ENCODE assay signal across 33 cellular contexts in genomic region chr2:102927854-102928267, GRCh38.
"Had no signal": no experiment of that assay in that cellular context is flagged by ENCODE, and none has a peak within 500 bp of the region (broad histone marks: within the 10 kb centered on the region; RNA-seq: fewer than 3 reads in every experiment).

No MANE protein-coding gene starts in this region.

- H3K4me1 ChIP-seq: adrenal gland, body of pancreas, breast epithelium had no signal

- ATAC-seq: activated CD8-positive, alpha-beta T cell treated with anti-CD3 and anti-CD28 coated beads for 36 hours; activated naive CD4-positive, alpha-beta T cell treated with anti-CD3 and anti-CD28 coated beads, Interleukin-2, amount 50 U/mL, for 72 hours; activated T-cell treated with anti-CD3 and anti-CD28 coated beads, Interleukin-2, amount 50 U/mL, for 4 hours; activated T-cell treated with anti-CD3 and anti-CD28 coated beads, Interleukin-2, amount 50 U/mL, for 72 hours; activated T-helper 17 cell treated with anti-CD3 and anti-CD28 coated beads, Interleukin-2, amount 50 U/mL, for 72 hours; body of pancreas had no signal

- H3K36me3 ChIP-seq: adrenal gland, brain microvascular endothelial cell, breast epithelium had no signal

- H3K9me3 ChIP-seq: adrenal gland, body of pancreas, breast epithelium had no signal

- H3K4me3 ChIP-seq: adrenal gland, body of pancreas, breast epithelium had no signal

- DNase-seq: activated B cell treated with CpG ODN at 0.5 μM for 24 hours; activated CD4-positive, alpha-beta memory T cell treated with anti-CD3 and anti-CD28 coated beads for 36 hours; activated CD4-positive, alpha-beta T cell treated with anti-CD3 and anti-CD28 coated beads for 4 hours; activated CD4-positive, alpha-beta T cell treated with anti-CD3 and anti-CD28 coated beads, Interleukin-2, amount 10 ng/mL, durations not matched to agents 24 days and 14 days; activated CD4-positive, alpha-beta T cell treated with anti-CD3 and anti-CD28 coated beads, Interleukin-2, amount 50 U/mL, for 1 hour; activated CD4-positive, alpha-beta T cell treated with anti-CD3 and anti-CD28 coated beads, Interleukin-2, amount 50 U/mL, for 4 hours; activated CD4-positive, CD25-positive, alpha-beta regulatory T cell treated with anti-CD3 and anti-CD28 coated beads, Interleukin-2, amount 50 U/mL, for 72 hours; activated CD8-positive, alpha-beta memory T cell treated with anti-CD3 and anti-CD28 coated beads, Interleukin-2, amount 50 U/mL, for 4 hours; activated CD8-positive, alpha-beta T cell treated with anti-CD3 and anti-CD28 coated beads for 36 hours; activated effector memory CD4-positive, alpha-beta T cell treated with anti-CD3 and anti-CD28 coated beads, Interleukin-2, amount 50 U/mL, for 16 hours; activated gamma-delta T cell treated with Interleukin-2 at 50 U/mL for 16 hours; activated naive CD4-positive, alpha-beta T cell; activated naive CD4-positive, alpha-beta T cell treated with anti-CD3 and anti-CD28 coated beads for 36 hours; activated naive CD4-positive, alpha-beta T cell treated with anti-CD3 and anti-CD28 coated beads, Interleukin-2, amount 50 U/mL, for 16 hours; activated naive CD8-positive, alpha-beta T cell treated with anti-CD3 and anti-CD28 coated beads for 36 hours; activated T-cell treated with anti-CD3 and anti-CD28 coated beads for 4 hours; activated T-cell treated with anti-CD3 and anti-CD28 coated beads, Interleukin-2, amount 50 U/mL, for 1 hour; activated T-cell treated with anti-CD3 and anti-CD28 coated beads, Interleukin-2, amount 50 U/mL, for 4 hours; activated T-cell treated with anti-CD3 and anti-CD28 coated beads, Interleukin-2, amount 50 U/mL, for 72 hours; adrenal gland; amniotic stem cell; aorta; body of pancreas; brain microvascular endothelial cell; central memory CD4-positive, alpha-beta T cell; SW 1271; T-helper 1 cell; T-helper 2 cell; T-helper 9 cell had no signal

- H3K27me3 ChIP-seq: adrenal gland, body of pancreas, brain microvascular endothelial cell, breast epithelium had no signal

- H3K27ac ChIP-seq: adrenal gland, body of pancreas, brain microvascular endothelial cell, breast epithelium, VCaP had no signal
